Comparison of ENCODE assay signal across 1 cellular context in genomic region chr7:99714171-99714570, GRCh38.
TF ChIP-seq lines count a peak whose summit lies in the region.

No MANE protein-coding gene starts in this region.

TF ChIP-seq in SK-N-SH, 30 proteins besides CTCF, POLR2A, EP300 and RAD21 (continued from another document):
- TF ChIP-seq TAF1 (IDR thresholded peaks at IDR 0.05; ENCODE audit: borderline replicate concordance, low read depth, low read length) (no peak), FOSL2 (IDR thresholded peaks at IDR 0.05; ENCODE audit: borderline replicate concordance, low read depth) (no peak), GABPA (IDR thresholded peaks at IDR 0.05; ENCODE audit: low read depth) (no peak), PBX3 (IDR thresholded peaks at IDR 0.05) (no peak), MEF2A (IDR thresholded peaks at IDR 0.05; ENCODE audit: borderline replicate concordance, low read depth) (no peak), FOXJ3 (CRISPR knock-in tag; IDR thresholded peaks at IDR 0.05) (no peak), RCOR1 (IDR thresholded peaks at IDR 0.05; ENCODE audit: low read length) (no peak), FOXM1 (IDR thresholded peaks at IDR 0.05; ENCODE audit: low read depth) (no peak), JUND (IDR thresholded peaks at IDR 0.05) (no peak), SMC3 (IDR thresholded peaks at IDR 0.05; ENCODE audit: low read depth, low read length) (no peak)
TF ChIP-seq in SK-N-SH: peak in this region for 0.
